ENCODE assay signal across 1 cellular context in the genomic region with DNA sequence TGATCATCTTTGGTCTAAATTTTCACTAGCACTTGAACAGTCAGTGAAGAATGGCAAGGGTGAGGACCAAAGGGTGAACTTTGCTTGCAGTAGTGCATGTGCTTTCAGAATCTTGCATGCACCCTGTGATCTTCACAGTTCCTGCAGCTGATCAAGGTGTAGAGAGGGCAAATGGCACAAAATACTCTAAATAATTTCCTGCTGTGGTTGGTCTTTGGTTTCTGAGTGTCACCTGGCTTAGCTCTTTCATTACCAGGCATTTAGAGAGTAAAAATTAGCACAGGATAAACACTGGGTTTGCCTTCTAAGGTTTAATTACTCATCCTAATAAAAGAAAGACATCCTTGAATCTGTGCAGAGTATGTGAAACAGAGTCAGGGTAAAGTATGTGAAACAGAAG.
TF ChIP-seq lines count a peak whose summit lies in the region.

No MANE protein-coding gene starts in this region.

TF ChIP-seq in IMR-90, 13 proteins besides CTCF, POLR2A, EP300 and RAD21 (continued from another document):
- TF ChIP-seq, protein P1, sequence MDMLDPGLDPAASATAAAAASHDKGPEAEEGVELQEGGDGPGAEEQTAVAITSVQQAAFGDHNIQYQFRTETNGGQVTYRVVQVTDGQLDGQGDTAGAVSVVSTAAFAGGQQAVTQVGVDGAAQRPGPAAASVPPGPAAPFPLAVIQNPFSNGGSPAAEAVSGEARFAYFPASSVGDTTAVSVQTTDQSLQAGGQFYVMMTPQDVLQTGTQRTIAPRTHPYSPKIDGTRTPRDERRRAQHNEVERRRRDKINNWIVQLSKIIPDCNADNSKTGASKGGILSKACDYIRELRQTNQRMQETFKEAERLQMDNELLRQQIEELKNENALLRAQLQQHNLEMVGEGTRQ (IDR thresholded peaks at IDR 0.05; ENCODE audit: low read depth, low read length): no peak
- TF ChIP-seq RFX5 (IDR thresholded peaks at IDR 0.05; ENCODE audit: low read depth, low read length) (no peak), MXI1 (IDR thresholded peaks at IDR 0.05; ENCODE audit: borderline replicate concordance, low read depth, low read length) (no peak), NFE2L2 (IDR thresholded peaks at IDR 0.05; ENCODE audit: low read depth, low read length) (no peak), MAZ (IDR thresholded peaks at IDR 0.05; ENCODE audit: borderline replicate concordance, low read depth, low read length) (no peak), CHD1 (IDR thresholded peaks at IDR 0.05; ENCODE audit: low read depth, low read length) (no peak)
